Comparison of ENCODE assay signal across 13 cellular contexts in the genomic region with DNA sequence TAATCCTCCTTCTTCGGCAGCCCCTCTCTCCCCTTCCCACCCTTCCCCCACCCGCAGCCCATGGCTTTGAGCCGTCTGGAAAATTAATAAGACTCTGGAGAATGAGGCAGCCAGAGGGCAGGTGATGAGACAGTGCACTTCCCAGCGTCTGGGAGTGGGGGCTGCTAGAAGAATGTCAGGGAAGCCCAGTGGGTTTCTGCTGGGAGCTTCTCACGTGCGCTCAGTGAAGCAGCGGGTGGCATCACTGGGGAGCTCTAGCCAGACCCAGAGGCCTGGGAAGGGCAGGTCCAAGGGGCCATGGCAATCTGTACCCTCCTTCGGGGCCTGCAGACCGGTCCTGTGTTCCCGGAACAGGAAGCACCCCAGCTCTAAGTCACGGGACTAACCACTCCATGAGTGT.
DNase-seq lines count a peak whose midpoint lies in the region; ATAC-seq and TF ChIP-seq lines count a peak whose summit lies in the region.
"Had no signal": no experiment of that assay in that cellular context is flagged by ENCODE, and none has a peak within 500 bp of the region (broad histone marks: within the 10 kb centered on the region; RNA-seq: fewer than 3 reads in every experiment).

No MANE protein-coding gene starts in this region.

- TF ChIP-seq CTCF in SK-N-SH (IDR thresholded peaks at IDR 0.05), result no peak
- TF ChIP-seq CTCF in esophagus muscularis mucosa (IDR thresholded peaks at IDR 0.05), result no peak
- TF ChIP-seq CTCF in foreskin keratinocyte (conservative IDR thresholded peaks at IDR 0.05), result no peak

- WGBS in SK-N-SH (ENCODE audit: low lambda C conversion rate), result 48% methylated on average over 7 of the region's 11 CpGs
- WGBS in esophagus muscularis mucosa, result 67% methylated on average over 11 of the region's 11 CpGs
- 77 to 78% methylated on average over 11 of the region's 11 CpGs for WGBS in aorta, 2 donors

- H3K36me3 ChIP-seq in SK-N-SH (replicated peaks in 1 of 2; ENCODE audit: control insufficient read depth in 1 of 2, insufficient read depth in 2 of 2, low read length in 1 of 2), result peaks cover 40 to 48% of the 10 kb centered on the region in 2 experiments
- peaks cover 21 to 86% (median 70%) of the 10 kb centered on the region in 4 donors for H3K36me3 ChIP-seq in esophagus muscularis mucosa
- H3K36me3 ChIP-seq in aorta (ENCODE audit: control insufficient read depth in 1 of 2, insufficient read depth in 2 of 2, low read length in 1 of 2), result peaks cover 0 to 4% of the 10 kb centered on the region in 2 donors
- H3K36me3 ChIP-seq: prostate gland had no signal

- H3K27ac ChIP-seq in SK-N-SH (ENCODE audit: low read depth in 2 of 2, low read length in 1 of 2), result peak overlapping the region; percentile 98 to 100
- H3K27ac ChIP-seq in esophagus muscularis mucosa (replicated peaks in 1 of 4), result peak overlapping the region; percentile 21 to 42 (median 30)
- no peak overlapping the region for H3K27ac ChIP-seq in foreskin keratinocyte
- no peak overlapping the region for H3K27ac ChIP-seq in aorta (ENCODE audit: low read depth in 1 of 2, low read length in 2 of 2)
- H3K27ac ChIP-seq: prostate gland had no signal

- no peaks in the 10 kb centered on the region for H4K20me1 ChIP-seq in SK-N-SH (ENCODE audit: insufficient read depth)

- TF ChIP-seq RAD21 in SK-N-SH (IDR thresholded peaks at IDR 0.05; ENCODE audit: low read length), result 0 out of 2 replicates have a peak, but pooled peaks have one; percentile 2

- CTCF ChIA-PET in SK-N-SH (lab: Yijun Ruan, JAX), result interaction anchor here (0.7 to 3.1 kb wide), 14 partner anchors 12 to 240 kb away, joined by 3 to 20 read pairs (median 6); no protein-coding TSS in a partner anchor

- H3K4me1 ChIP-seq in SK-N-SH (ENCODE audit: control insufficient read depth in 1 of 2, insufficient read depth in 2 of 2, low read depth in 1 of 2, low read length in 1 of 2), result peaks cover 63 to 83% of the 10 kb centered on the region in 2 experiments
- H3K4me1 ChIP-seq in esophagus muscularis mucosa, result peaks cover 0 to 22% (median 20%) of the 10 kb centered on the region in 4 donors
- H3K4me1 ChIP-seq in foreskin keratinocyte, result peaks cover 8% of the 10 kb centered on the region
- H3K4me1 ChIP-seq in aorta (ENCODE audit: control insufficient read depth in 1 of 2, insufficient read depth in 2 of 2, low read length in 2 of 2), result no peaks in the 10 kb centered on the region
- H3K4me1 ChIP-seq: prostate gland had no signal

- H3K27me3 ChIP-seq in SK-N-SH (ENCODE audit: insufficient read depth) (no peaks in the 10 kb centered on the region), esophagus muscularis mucosa (no peaks in the 10 kb centered on the region), foreskin keratinocyte (no peaks in the 10 kb centered on the region), aorta (ENCODE audit: control insufficient read depth in 1 of 2, insufficient read depth in 2 of 2, low read length in 1 of 2) (no peaks in the 10 kb centered on the region)

- H3K9me3 ChIP-seq in SK-N-SH, result no peaks in the 10 kb centered on the region
- H3K9me3 ChIP-seq in esophagus muscularis mucosa, result no peaks in the 10 kb centered on the region
- H3K9me3 ChIP-seq in aorta (ENCODE audit: control insufficient read depth, low read length), result no peaks in the 10 kb centered on the region
- H3K9me3 ChIP-seq: prostate gland had no signal

- H3K4me2 ChIP-seq in SK-N-SH, result peak overlapping the region; percentile 68

- peaks cover 89% of the 10 kb centered on the region for H3K79me2 ChIP-seq in SK-N-SH (ENCODE audit: insufficient read depth)

- H2AFZ ChIP-seq in SK-N-SH (ENCODE audit: low read depth), result no peak overlapping the region

- peaks cover 72% of the 10 kb centered on the region for H3F3A ChIP-seq in SK-N-SH (replicated peaks; ENCODE audit: insufficient read depth)

- TF ChIP-seq EP300 in SK-N-SH (IDR thresholded peaks at IDR 0.05; ENCODE audit: borderline replicate concordance in 1 of 2, low read depth in 1 of 2, low read length in 1 of 2), result no peak
- no peak for TF ChIP-seq EP300 in esophagus muscularis mucosa (IDR thresholded peaks at IDR 0.05)

- no peak overlapping the region for H3K4me3 ChIP-seq in SK-N-SH (ENCODE audit: low read depth in 2 of 2, low read length in 1 of 2)
- no peak overlapping the region for H3K4me3 ChIP-seq in esophagus muscularis mucosa
- H3K4me3 ChIP-seq in aorta (ENCODE audit: low read length in 2 of 2), result no peak overlapping the region
- H3K4me3 ChIP-seq: lung, prostate gland had no signal

- H3K9ac ChIP-seq in SK-N-SH, result peak overlapping the region; percentile 50; the same call in 1 of the 2 replicates

- H3K9me2 ChIP-seq in SK-N-SH, result no peaks in the 10 kb centered on the region

- peak; percentile 42 for DNase-seq in EH (ENCODE audit: low read depth)
- no peak for DNase-seq in SK-N-SH
- DNase-seq in esophagus muscularis mucosa (ENCODE audit: extremely low spot score), result no peak
- peak; percentile 29 for DNase-seq in retina
- DNase-seq in foreskin keratinocyte, result no peak
- no peak for DNase-seq in aorta
- DNase-seq: effector memory CD4-positive, alpha-beta T cell; hypothalamus; stimulated activated CD4-positive, alpha-beta T cell treated with anti-CD3 and anti-CD28 coated beads, Interleukin-4, amount 100 ng/mL, for 24 hours had no signal

- ATAC-seq in HG02884 (IDR thresholded peaks at IDR 0.05; ENCODE audit: unreplicated experiment) (no peak), HG02678 (IDR thresholded peaks at IDR 0.05; ENCODE audit: unreplicated experiment) (no peak), foreskin keratinocyte (no peak), aorta (ENCODE audit: low FRiP score) (no peak)

- POLR2A ChIA-PET in SK-N-SH (lab: Yijun Ruan, JAX), result interaction anchor here (1.7 to 2.2 kb wide), 2 partner anchors 12 to 25 kb away, joined by 9 to 13 read pairs; no protein-coding TSS in a partner anchor

- intact Hi-C loops in esophagus muscularis mucosa (cut with DNase I) (no loop called here), aorta (cut with DNase I) (no loop called here)

- no peak for TF ChIP-seq POLR2A in esophagus muscularis mucosa (IDR thresholded peaks at IDR 0.05; ENCODE audit: low read depth)

TF ChIP-seq in SK-N-SH, 30 proteins besides CTCF, POLR2A, EP300 and RAD21:
- TF ChIP-seq USF2 (IDR thresholded peaks at IDR 0.05; ENCODE audit: borderline replicate concordance, low read depth, low read length), result 0 out of 2 replicates have a peak, but pooled peaks have one; percentile 2
- TF ChIP-seq RFX5 (IDR thresholded peaks at IDR 0.05; ENCODE audit: low read length), result no peak
- TF ChIP-seq RXRA (IDR thresholded peaks at IDR 0.05; ENCODE audit: borderline replicate concordance, low read depth), result no peak

Comparison
In these comparisons a context has a peak if more than half of its experiments do, and no peak if none do; other contexts are left out.
1. DNase-seq: peak in EH (single experiment) and retina (single experiment); none in SK-N-SH (single experiment), esophagus muscularis mucosa (single experiment), foreskin keratinocyte (0 of 2) and aorta (0 of 2).
2. H3K27ac ChIP-seq: peak in SK-N-SH (2 of 2) and esophagus muscularis mucosa (4 of 4); none in foreskin keratinocyte (single experiment) and aorta (0 of 2).